Comparison of ENCODE assay signal across 15 cellular contexts in genomic region chr15:68369931-68370767, GRCh38.
"Had no signal": no experiment of that assay in that cellular context is flagged by ENCODE, and none has a peak within 500 bp of the region (broad histone marks: within the 10 kb centered on the region; RNA-seq: fewer than 3 reads in every experiment).

No MANE protein-coding gene starts in this region.

- ATAC-seq: activated naive CD4-positive, alpha-beta T cell treated with anti-CD3 and anti-CD28 coated beads, Interleukin-2, amount 50 U/mL, for 72 hours; gastroesophageal sphincter; right cardiac atrium; stimulated activated memory B cell treated with anti-CD40 and anti-IgM and Interleukin-4, amounts not matched to agents 10 μg/mL and 1 μg/mL and 100 μg/mL, for 72 hours; T-helper 17 cell had no signal

- H3K27me3 ChIP-seq: spleen had no signal

- H3K36me3 ChIP-seq: gastroesophageal sphincter, spleen had no signal

- H3K9me3 Mint-ChIP-seq: activated B cell treated with CpG ODN at 0.5 μM for 24 hours; activated naive CD4-positive, alpha-beta T cell treated with anti-CD3 and anti-CD28 coated beads, Interleukin-2, amount 50 U/mL, for 72 hours; activated T-helper 2 cell treated with anti-CD3 and anti-CD28 coated beads, Interferon-gamma antibody, Interleukin-2, Interleukin-4, amounts not matched to agents 10 μg/mL and 5 μg/mL and 100 μg/mL, durations not matched to agents 14 hours and 24 hours and 36 hours; mesothelial cell of epicardium; stimulated activated memory B cell treated with anti-CD40 and anti-IgM and Interleukin-4, amounts not matched to agents 10 μg/mL and 1 μg/mL and 100 μg/mL, for 72 hours had no signal

- H3K27ac ChIP-seq: gastroesophageal sphincter had no signal

- H3K36me3 Mint-ChIP-seq: activated naive CD4-positive, alpha-beta T cell treated with anti-CD3 and anti-CD28 coated beads, Interleukin-2, amount 50 U/mL, for 72 hours; mesothelial cell of epicardium; stimulated activated memory B cell treated with anti-CD40 and anti-IgM and Interleukin-4, amounts not matched to agents 10 μg/mL and 1 μg/mL and 100 μg/mL, for 72 hours had no signal

- H3K4me1 Mint-ChIP-seq: mesothelial cell of epicardium; stimulated activated memory B cell treated with anti-CD40 and anti-IgM and Interleukin-4, amounts not matched to agents 10 μg/mL and 1 μg/mL and 100 μg/mL, for 72 hours; T-helper 17 cell had no signal

- H3K27ac Mint-ChIP-seq: activated B cell treated with CpG ODN at 0.5 μM for 24 hours; activated T-helper 2 cell treated with anti-CD3 and anti-CD28 coated beads, Interferon-gamma antibody, Interleukin-2, Interleukin-4, amounts not matched to agents 10 μg/mL and 5 μg/mL and 100 μg/mL, durations not matched to agents 14 hours and 24 hours and 36 hours; mesothelial cell of epicardium; stimulated activated memory B cell treated with anti-CD40 and anti-IgM and Interleukin-4, amounts not matched to agents 10 μg/mL and 1 μg/mL and 100 μg/mL, for 72 hours; T-helper 17 cell had no signal

- H3K4me3 Mint-ChIP-seq: activated B cell treated with CpG ODN at 0.5 μM for 24 hours; mesothelial cell of epicardium; stimulated activated memory B cell treated with anti-CD40 and anti-IgM and Interleukin-4, amounts not matched to agents 10 μg/mL and 1 μg/mL and 100 μg/mL, for 72 hours; T-helper 17 cell had no signal

- H3K9me3 ChIP-seq: gastroesophageal sphincter, spleen had no signal

- H3K4me3 ChIP-seq: gastroesophageal sphincter, spleen had no signal

- DNase-seq: activated B cell treated with CpG ODN at 0.5 μM for 24 hours; activated CD4-positive, alpha-beta T cell treated with anti-CD3 and anti-CD28 coated beads, Interleukin-2, amount 50 U/mL, for 1 hour; activated T-cell treated with anti-CD3 and anti-CD28 coated beads for 4 hours; anterior cingulate cortex; effector CD4-positive, alpha-beta T cell; kidney; spleen; stimulated activated CD4-positive, alpha-beta T cell treated with anti-CD3 and anti-CD28 coated beads, Interleukin-1b, Interleukin-23, amount 100 ng/mL, for 48 hours; T-helper 17 cell had no signal
